Comparison of ENCODE assay signal across 9 cellular contexts in the genomic region with DNA sequence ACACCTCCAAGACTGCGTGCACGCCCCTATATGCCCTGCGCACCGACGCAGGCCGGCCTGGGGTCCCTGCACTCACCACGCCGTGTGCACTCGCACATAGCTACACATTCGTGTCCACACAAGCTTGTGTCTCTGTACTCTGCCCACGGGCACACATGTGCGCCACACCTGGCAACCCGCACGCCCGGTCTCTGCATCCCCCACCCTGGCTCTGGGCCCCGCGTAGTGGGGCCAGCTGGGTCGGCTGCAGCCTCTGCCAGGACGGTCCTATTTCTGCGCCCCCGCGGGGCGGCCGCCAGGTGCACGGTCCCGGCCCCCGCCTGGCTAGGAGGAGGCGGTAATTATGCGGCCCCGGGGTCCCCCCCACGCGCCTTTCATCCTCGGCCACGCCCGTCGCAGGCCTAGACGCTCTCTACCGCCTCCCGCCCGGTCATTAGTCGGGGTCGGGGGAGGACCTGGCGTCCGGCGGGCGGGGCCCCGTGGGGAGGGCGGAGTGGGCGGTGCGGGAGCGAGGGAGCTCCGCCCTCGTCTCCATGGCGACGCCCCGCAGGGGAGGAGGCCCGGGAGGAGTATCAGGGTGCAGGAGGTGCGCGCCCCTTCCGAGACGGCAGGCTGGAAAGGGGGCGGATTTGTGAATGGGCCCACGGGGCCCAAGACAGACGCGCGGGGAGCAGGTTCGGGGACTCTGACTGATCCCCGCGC. TPM values are rescaled to one million over a fixed set of nuclear protein-coding genes. Genes with fewer than 3 reads are reported as not detected.
DNase-seq lines count a peak whose midpoint lies in the region; ATAC-seq and TF ChIP-seq lines count a peak whose summit lies in the region.
"Had no signal": no experiment of that assay in that cellular context is flagged by ENCODE, and none has a peak within 500 bp of the region (broad histone marks: within the 10 kb centered on the region; RNA-seq: fewer than 3 reads in every experiment).

No MANE protein-coding gene starts in this region.

- peaks cover 54% of the 10 kb centered on the region for H3K4me1 Mint-ChIP-seq in CD4-positive, alpha-beta T cell (ENCODE audit: low read depth)
- peaks cover 41% of the 10 kb centered on the region for H3K4me1 Mint-ChIP-seq in glutamatergic neuron (ENCODE audit: low read depth, unreplicated experiment)

- POLR2A ChIA-PET in CD4-positive, alpha-beta T cell (lab: Charles Lee): interaction anchor here (0.6 to 10.3 kb wide), 11 partner anchors 8 to 1210 kb away, joined by 3 to 476 read pairs (median 6); a partner anchor contains a TSS

- in situ Hi-C loops in SK-MEL-5 (cut with HindIII; ENCODE audit: low pct_unique_long_range_greater_than_20kb, low sequenced_read_pairs): no loop called here

- CTCF ChIA-PET in CD4-positive, alpha-beta T cell (lab: Charles Lee): interaction anchor here (0.8 to 11.0 kb wide), 11 partner anchors 9 to 226 kb away, joined by 3 to 255 read pairs (median 6); a partner anchor contains a TSS

- no peak for TF ChIP-seq CTCF in CD4-positive, alpha-beta T cell (IDR thresholded peaks at IDR 0.05)
- TF ChIP-seq CTCF in glutamatergic neuron (IDR thresholded peaks at IDR 0.05; ENCODE audit: partially characterized antibody, unreplicated experiment) (no peak), omental fat pad (IDR thresholded peaks at IDR 0.05) (no peak), upper lobe of left lung (IDR thresholded peaks at IDR 0.05) (peak in 2 of 6 experiments; percentile 37 to 40)

- peak; percentile 63 to 85 (median 76) for DNase-seq in CD4-positive, alpha-beta T cell
- DNase-seq in SK-MEL-5 (ENCODE audit: low read depth, low spot score) (peak; percentile 74), glutamatergic neuron (peak; percentile 85), omental fat pad (ENCODE audit: low spot score) (no peak), upper lobe of left lung (peak; percentile 95 to 98)
- peak; percentile 70 for DNase-seq in activated naive CD4-positive, alpha-beta T cell treated with anti-CD3 and anti-CD28 coated beads, Interleukin-2, amount 50 U/mL, for 16 hours

- H3K4me3 Mint-ChIP-seq in CD4-positive, alpha-beta T cell: peak overlapping the region; percentile 77
- peak overlapping the region; percentile 72 for H3K4me3 Mint-ChIP-seq in glutamatergic neuron (ENCODE audit: unreplicated experiment)

- peak overlapping the region; percentile 41 for H3K27ac ChIP-seq in CD4-positive, alpha-beta T cell (ENCODE audit: low read depth, low read length)
- peak overlapping the region; percentile 85 to 100 (median 93) for H3K27ac ChIP-seq in upper lobe of left lung

- H3K36me3 Mint-ChIP-seq in CD4-positive, alpha-beta T cell (ENCODE audit: low read depth): peaks cover 26% of the 10 kb centered on the region
- H3K36me3 Mint-ChIP-seq in glutamatergic neuron (ENCODE audit: unreplicated experiment): no peaks in the 10 kb centered on the region

- H3K4me1 ChIP-seq in upper lobe of left lung: peaks cover 72 to 89% (median 80%) of the 10 kb centered on the region in 4 donors

- H3K9me3 Mint-ChIP-seq in CD4-positive, alpha-beta T cell: no peaks in the 10 kb centered on the region
- peaks cover 17% of the 10 kb centered on the region for H3K9me3 Mint-ChIP-seq in glutamatergic neuron (ENCODE audit: unreplicated experiment)

- 5 to 10% methylated on average over 16 to 36 of the region's 69 CpGs for WGBS in upper lobe of left lung, 2 donors

- no peaks in the 10 kb centered on the region for H3K27me3 ChIP-seq in CD4-positive, alpha-beta T cell (ENCODE audit: control insufficient read depth, insufficient read depth, low read length)
- H3K27me3 ChIP-seq in upper lobe of left lung: no peaks in the 10 kb centered on the region

- intact Hi-C loops in CD4-positive, alpha-beta T cell (cut with DNase I, micrococcal nuclease): loop anchor here in 1 of 2 experiments (1.0 kb wide), 1 partner anchor 22 kb away; no protein-coding TSS in a partner anchor

- H3K4me3 ChIP-seq in upper lobe of left lung: peak overlapping the region; percentile 47 to 66 (median 56)

- H3K36me3 ChIP-seq in upper lobe of left lung: peaks cover 4 to 12% (median 4%) of the 10 kb centered on the region in 4 donors

- ATAC-seq in CD4-positive, alpha-beta T cell (ENCODE audit: poor library complexity): peak; percentile 17
- peak; percentile 24 for ATAC-seq in GM19463 (IDR thresholded peaks at IDR 0.05; ENCODE audit: unreplicated experiment)
- peak; percentile 10 for ATAC-seq in omental fat pad (ENCODE audit: low FRiP score)
- ATAC-seq in upper lobe of left lung (ENCODE audit: low FRiP score in 2 of 2): peak; percentile 76

- no peaks in the 10 kb centered on the region for H3K27me3 Mint-ChIP-seq in CD4-positive, alpha-beta T cell
- peaks cover 14% of the 10 kb centered on the region for H3K27me3 Mint-ChIP-seq in glutamatergic neuron (ENCODE audit: unreplicated experiment)

- peak in 1 of 4 donors; percentile 32 for TF ChIP-seq POLR2A in upper lobe of left lung (IDR thresholded peaks at IDR 0.05)

- H3K27ac Mint-ChIP-seq in CD4-positive, alpha-beta T cell: peak overlapping the region; percentile 78
- H3K27ac Mint-ChIP-seq in glutamatergic neuron (ENCODE audit: unreplicated experiment): peak overlapping the region; percentile 87

- TF ChIP-seq RAD21 in Ishikawa (IDR thresholded peaks at IDR 0.05; ENCODE audit: low read depth): no peak

- TF ChIP-seq EP300 in Ishikawa (IDR thresholded peaks at IDR 0.05; ENCODE audit: borderline replicate concordance): peak; percentile 80
- peak in 1 of 4 donors; percentile 29 for TF ChIP-seq EP300 in upper lobe of left lung (IDR thresholded peaks at IDR 0.05)

- H3K9me3 ChIP-seq in CD4-positive, alpha-beta T cell (ENCODE audit: control insufficient read depth, low read length): no peaks in the 10 kb centered on the region
- H3K9me3 ChIP-seq in upper lobe of left lung: no peaks in the 10 kb centered on the region

TF ChIP-seq in Ishikawa, 13 proteins besides CTCF, POLR2A, EP300 and RAD21 (continues in another document):
- TF ChIP-seq TAF1 (IDR thresholded peaks at IDR 0.05; ENCODE audit: low read depth) (no peak), YY1 (IDR thresholded peaks at IDR 0.05; ENCODE audit: low read depth) (no peak), NFIC (IDR thresholded peaks at IDR 0.05) (peak; percentile 86)
- TF ChIP-seq, protein P1, sequence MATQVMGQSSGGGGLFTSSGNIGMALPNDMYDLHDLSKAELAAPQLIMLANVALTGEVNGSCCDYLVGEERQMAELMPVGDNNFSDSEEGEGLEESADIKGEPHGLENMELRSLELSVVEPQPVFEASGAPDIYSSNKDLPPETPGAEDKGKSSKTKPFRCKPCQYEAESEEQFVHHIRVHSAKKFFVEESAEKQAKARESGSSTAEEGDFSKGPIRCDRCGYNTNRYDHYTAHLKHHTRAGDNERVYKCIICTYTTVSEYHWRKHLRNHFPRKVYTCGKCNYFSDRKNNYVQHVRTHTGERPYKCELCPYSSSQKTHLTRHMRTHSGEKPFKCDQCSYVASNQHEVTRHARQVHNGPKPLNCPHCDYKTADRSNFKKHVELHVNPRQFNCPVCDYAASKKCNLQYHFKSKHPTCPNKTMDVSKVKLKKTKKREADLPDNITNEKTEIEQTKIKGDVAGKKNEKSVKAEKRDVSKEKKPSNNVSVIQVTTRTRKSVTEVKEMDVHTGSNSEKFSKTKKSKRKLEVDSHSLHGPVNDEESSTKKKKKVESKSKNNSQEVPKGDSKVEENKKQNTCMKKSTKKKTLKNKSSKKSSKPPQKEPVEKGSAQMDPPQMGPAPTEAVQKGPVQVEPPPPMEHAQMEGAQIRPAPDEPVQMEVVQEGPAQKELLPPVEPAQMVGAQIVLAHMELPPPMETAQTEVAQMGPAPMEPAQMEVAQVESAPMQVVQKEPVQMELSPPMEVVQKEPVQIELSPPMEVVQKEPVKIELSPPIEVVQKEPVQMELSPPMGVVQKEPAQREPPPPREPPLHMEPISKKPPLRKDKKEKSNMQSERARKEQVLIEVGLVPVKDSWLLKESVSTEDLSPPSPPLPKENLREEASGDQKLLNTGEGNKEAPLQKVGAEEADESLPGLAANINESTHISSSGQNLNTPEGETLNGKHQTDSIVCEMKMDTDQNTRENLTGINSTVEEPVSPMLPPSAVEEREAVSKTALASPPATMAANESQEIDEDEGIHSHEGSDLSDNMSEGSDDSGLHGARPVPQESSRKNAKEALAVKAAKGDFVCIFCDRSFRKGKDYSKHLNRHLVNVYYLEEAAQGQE (IDR thresholded peaks at IDR 0.05; ENCODE audit: low read depth): no peak

RNA-seq across cellular contexts. Expression of a gene that starts 2.9 kb away (rescaled TPM):
- total RNA-seq in CD4-positive, alpha-beta T cell: 100 to 1,000 TPM; 614 to 628 TPM
- total RNA-seq in SK-MEL-5 (2014; rRNA removed; shearing (Covaris generic)): 93.9 and 95.0 TPM in 2 replicates
- polyA plus RNA-seq in SK-MEL-5 (2015; cell fraction: cytosol; rRNA removed): 126 and 167 TPM in 2 replicates
- 705 and 795 TPM in 2 replicates for polyA plus RNA-seq in SK-MEL-5 (2015; cell fraction: nucleus; rRNA removed)
- total RNA-seq in glutamatergic neuron (ENCODE audit: unreplicated experiment): 341 TPM
- 100 to 1,000 TPM; 292 to 484 (median 372) TPM for total RNA-seq in omental fat pad
- total RNA-seq in upper lobe of left lung: 1,000 to 10,000 TPM in 1 of 6 donors, 100 to 1,000 TPM in 5; 326 to 1,348 (median 441) TPM

RNA-seq across cellular contexts. Expression of a gene that starts 9.1 kb away (rescaled TPM):
- 10 to 100 TPM; 32.0 to 38.3 TPM for total RNA-seq in CD4-positive, alpha-beta T cell
- 81.1 and 89.7 TPM in 2 replicates for total RNA-seq in SK-MEL-5 (2014; rRNA removed; shearing (Covaris generic))
- 217 and 296 TPM in 2 replicates for polyA plus RNA-seq in SK-MEL-5 (2015; cell fraction: cytosol; rRNA removed)
- polyA plus RNA-seq in SK-MEL-5 (2015; cell fraction: nucleus; rRNA removed): 35.9 and 85.1 TPM in 2 replicates
- 17.3 TPM for total RNA-seq in glutamatergic neuron (ENCODE audit: unreplicated experiment)
- total RNA-seq in omental fat pad: 10 to 100 TPM; 47.2 to 69.1 (median 59.3) TPM
- total RNA-seq in upper lobe of left lung: 10 to 100 TPM; 43.0 to 85.3 (median 59.6) TPM

RNA-seq across cellular contexts. Expression of a gene that starts 17.9 kb away (rescaled TPM):
- 100 to 1,000 TPM; 214 to 228 TPM for total RNA-seq in CD4-positive, alpha-beta T cell
- total RNA-seq in SK-MEL-5 (2014; rRNA removed; shearing (Covaris generic)): 4.6 and 8.8 TPM in 2 replicates
- 59.8 and 82.0 TPM in 2 replicates for polyA plus RNA-seq in SK-MEL-5 (2015; cell fraction: cytosol; rRNA removed)
- polyA plus RNA-seq in SK-MEL-5 (2015; cell fraction: nucleus; rRNA removed): 118 and 124 TPM in 2 replicates
- total RNA-seq in glutamatergic neuron (ENCODE audit: unreplicated experiment): 325 TPM
- 10 to 100 TPM; 24.5 to 68.6 (median 44.1) TPM for total RNA-seq in omental fat pad
- total RNA-seq in upper lobe of left lung: 100 to 1,000 TPM in 2 of 6 donors, 10 to 100 TPM in 4; 33.5 to 176 (median 75.9) TPM

RNA-seq across cellular contexts. Expression of a gene that starts 19.4 kb away (rescaled TPM):
- total RNA-seq in CD4-positive, alpha-beta T cell: not detected
- 0.37 and 1.5 TPM in 2 replicates for total RNA-seq in SK-MEL-5 (2014; rRNA removed; shearing (Covaris generic))
- polyA plus RNA-seq in SK-MEL-5 (2015; cell fraction: cytosol; rRNA removed): 3.6 and 5.6 TPM in 2 replicates
- not detected in 2 replicates for polyA plus RNA-seq in SK-MEL-5 (2015; cell fraction: nucleus; rRNA removed)
- total RNA-seq in glutamatergic neuron (ENCODE audit: unreplicated experiment) (61.4 TPM), omental fat pad (not detected), upper lobe of left lung (not detected)
- total RNA-seq: activated CD8-positive, alpha-beta memory T cell treated with anti-CD3 and anti-CD28 coated beads for 36 hours had no signal

RNA-seq across cellular contexts. Expression of a gene that starts 24.7 kb away (rescaled TPM):
- 10 to 100 TPM; 77.6 to 92.6 TPM for total RNA-seq in CD4-positive, alpha-beta T cell
- total RNA-seq in SK-MEL-5 (2014; rRNA removed; shearing (Covaris generic)): 30.3 and 36.6 TPM in 2 replicates
- 354 and 362 TPM in 2 replicates for polyA plus RNA-seq in SK-MEL-5 (2015; cell fraction: cytosol; rRNA removed)
- 82.5 and 99.9 TPM in 2 replicates for polyA plus RNA-seq in SK-MEL-5 (2015; cell fraction: nucleus; rRNA removed)
- total RNA-seq in glutamatergic neuron (ENCODE audit: unreplicated experiment): 129 TPM
- total RNA-seq in omental fat pad: 10 to 100 TPM; 46.4 to 76.0 (median 60.2) TPM
- 100 to 1,000 TPM in 3 of 6 donors, 10 to 100 TPM in 3; 56.0 to 187 (median 113) TPM for total RNA-seq in upper lobe of left lung

Comparison
In these comparisons a context has a peak if more than half of its experiments do, and no peak if none do; other contexts are left out.
1. ATAC-seq: peak in every context shown above with its lines; median percentile 76 in upper lobe of left lung; 24 in GM19463; 17 in CD4-positive, alpha-beta T cell; 10 in omental fat pad.